In the genomic region with DNA sequence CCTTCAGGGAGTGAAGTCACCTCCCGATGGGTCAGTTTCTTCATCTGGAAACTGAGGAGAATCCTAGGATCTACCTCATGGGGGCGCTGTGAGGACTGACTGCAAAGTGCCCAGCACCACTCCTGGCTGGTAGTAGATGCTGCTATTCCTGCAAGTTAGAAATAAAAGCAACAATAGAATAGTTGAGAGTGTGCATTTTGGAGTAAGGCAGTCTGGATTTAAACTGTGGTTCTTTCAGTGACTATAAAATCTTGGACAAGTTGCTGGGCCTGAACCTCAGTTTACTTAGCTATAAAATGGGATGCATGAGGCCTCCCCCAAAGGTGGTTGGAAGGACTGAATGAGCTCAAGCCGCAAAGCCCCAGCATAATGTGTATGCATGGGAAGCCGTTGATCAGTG, we compare ENCODE assay signal across 9 cellular contexts.
DNase-seq lines count a peak whose midpoint lies in the region; ATAC-seq, FAIRE-seq and TF ChIP-seq lines count a peak whose summit lies in the region.
"Had no signal": no experiment of that assay in that cellular context is flagged by ENCODE, and none has a peak within 500 bp of the region (broad histone marks: within the 10 kb centered on the region; RNA-seq: fewer than 3 reads in every experiment).

No MANE protein-coding gene starts in this region.

- ATAC-seq in omental fat pad (ENCODE audit: low FRiP score) = no peak

- H3K36me3 Mint-ChIP-seq in neural crest cell (ENCODE audit: low read depth) = no peaks in the 10 kb centered on the region

- no peak for TF ChIP-seq EP300 in ovary (IDR thresholded peaks at IDR 0.05)

- DNase-seq in EL (peak; percentile 30), NAMALWA (ENCODE audit: low spot score) (peak; percentile 54), neural crest cell (ENCODE audit: low read depth, low spot score) (peak; percentile 16), omental fat pad (ENCODE audit: low spot score) (no peak), RCC 7860 (ENCODE audit: low spot score) (no peak), HCEC 1CT (no peak), ovary (no peak)
- DNase-seq in activated naive CD4-positive, alpha-beta T cell treated with anti-CD3 and anti-CD28 coated beads, Interleukin-2, amount 50 U/mL, for 16 hours = peak; percentile 20
- DNase-seq: uterus had no signal

- intact Hi-C loops in ovary (cut with DNase I) = no loop called here

- H3K27me3 Mint-ChIP-seq in neural crest cell (ENCODE audit: low read depth) = no peaks in the 10 kb centered on the region

- H3K36me3 ChIP-seq in ovary = no peaks in the 10 kb centered on the region
- H3K36me3 ChIP-seq: uterus had no signal

- peaks cover 3% of the 10 kb centered on the region for H3K9me3 Mint-ChIP-seq in neural crest cell

- H3K4me3 Mint-ChIP-seq in neural crest cell = no peak overlapping the region

- no peak overlapping the region for H3K27ac ChIP-seq in ovary
- H3K27ac ChIP-seq: uterus had no signal

- H3K4me3 ChIP-seq in ovary = no peak overlapping the region
- H3K4me3 ChIP-seq: uterus had no signal

- 68 to 77% (median 71%) methylated on average over 4 of the region's 4 CpGs for WGBS in ovary, 3 donors

- H3K9me3 ChIP-seq in ovary = no peaks in the 10 kb centered on the region
- H3K9me3 ChIP-seq: uterus had no signal

- H3K4me1 ChIP-seq in ovary (ENCODE audit: insufficient read depth) = no peaks in the 10 kb centered on the region
- H3K4me1 ChIP-seq: uterus had no signal

- peaks cover 14% of the 10 kb centered on the region for H3K4me1 Mint-ChIP-seq in neural crest cell

- TF ChIP-seq CTCF in neural crest cell (conservative IDR thresholded peaks at IDR 0.05) = peak; percentile 31
- TF ChIP-seq CTCF in omental fat pad (IDR thresholded peaks at IDR 0.05) = no peak
- TF ChIP-seq CTCF in ovary (IDR thresholded peaks at IDR 0.05) = no peak

- TF ChIP-seq POLR2A in ovary (IDR thresholded peaks at IDR 0.05) = no peak

- no peak overlapping the region for H3K27ac Mint-ChIP-seq in neural crest cell (ENCODE audit: unreplicated experiment)

- H3K27me3 ChIP-seq in ovary = no peaks in the 10 kb centered on the region
- H3K27me3 ChIP-seq: uterus had no signal

- FAIRE-seq in RCC 7860 (lab: Jason Lieb, UNC) = no peak

Comparison
In these comparisons a context has a peak if more than half of its experiments do, and no peak if none do; other contexts are left out.
1. DNase-seq: peak in EL (single experiment), NAMALWA (single experiment), activated naive CD4-positive, alpha-beta T cell treated with anti-CD3 and anti-CD28 coated beads, Interleukin-2, amount 50 U/mL, for 16 hours (single experiment) and neural crest cell (single experiment); none in omental fat pad (single experiment), RCC 7860 (single experiment), HCEC 1CT (single experiment) and ovary (0 of 5).